13 cellular contexts compared by ENCODE assay signal in genomic region chr9:136576269-136576626, GRCh38. TPM values are rescaled to one million over a fixed set of nuclear protein-coding genes. Genes with fewer than 3 reads are reported as not detected.
DNase-seq lines count a peak whose midpoint lies in the region; ATAC-seq, FAIRE-seq and TF ChIP-seq lines count a peak whose summit lies in the region.
"Had no signal": no experiment of that assay in that cellular context is flagged by ENCODE, and none has a peak within 500 bp of the region (broad histone marks: within the 10 kb centered on the region; RNA-seq: fewer than 3 reads in every experiment).

No MANE protein-coding gene starts in this region.

- TF ChIP-seq EP300 in suprapubic skin (IDR thresholded peaks at IDR 0.05): no peak

- no peaks in the 10 kb centered on the region for H3K27me3 ChIP-seq in heart left ventricle
- H3K27me3 ChIP-seq in left ventricle myocardium inferior (ENCODE audit: low read depth): no peaks in the 10 kb centered on the region
- H3K27me3 ChIP-seq in left lung: peaks cover 0 to 9% of the 10 kb centered on the region in 2 donors
- no peaks in the 10 kb centered on the region for H3K27me3 ChIP-seq in suprapubic skin

- H3K4me3 ChIP-seq in heart left ventricle: no peak overlapping the region
- no peak overlapping the region for H3K4me3 ChIP-seq in left ventricle myocardium inferior
- no peak overlapping the region for H3K4me3 ChIP-seq in left lung
- H3K4me3 ChIP-seq in suprapubic skin: no peak overlapping the region
- H3K4me3 ChIP-seq: SK-N-MC had no signal

- WGBS in heart left ventricle, 4 donors: 61 to 73% (median 63%) methylated on average over 8 of the region's 8 CpGs
- 29% methylated on average over 6 of the region's 8 CpGs for WGBS in suprapubic skin

- ATAC-seq in heart left ventricle (peak; percentile 27 to 58 (median 51)), left lung (peak; percentile 84)
- peak; percentile 94 for ATAC-seq in activated T-helper 17 cell treated with anti-CD3 and anti-CD28 coated beads, Interleukin-2, amount 50 U/mL, for 72 hours (replicated peaks)

- TF ChIP-seq CTCF in heart left ventricle (IDR thresholded peaks at IDR 0.05): no peak
- no peak for TF ChIP-seq CTCF in left ventricle myocardium inferior (IDR thresholded peaks at IDR 0.05; ENCODE audit: borderline replicate concordance)
- TF ChIP-seq CTCF in left lung (IDR thresholded peaks at IDR 0.05): no peak
- TF ChIP-seq CTCF in suprapubic skin (IDR thresholded peaks at IDR 0.05): no peak

- intact Hi-C loops in heart left ventricle (cut with DNase I) (loop anchor here in 1 of 10 donors (5.0 kb wide), 1 partner anchor 46 kb away; no protein-coding TSS in a partner anchor), left ventricle myocardium inferior (cut with micrococcal nuclease) (no loop called here), left lung (cut with DNase I) (no loop called here)

- TF ChIP-seq POLR2A in heart left ventricle (IDR thresholded peaks at IDR 0.05): no peak
- TF ChIP-seq POLR2A in suprapubic skin (IDR thresholded peaks at IDR 0.05): no peak

- H3K27me3 Mint-ChIP-seq in activated T-helper 17 cell treated with anti-CD3 and anti-CD28 coated beads, Interleukin-2, amount 50 U/mL, for 72 hours: no peaks in the 10 kb centered on the region
- H3K27me3 Mint-ChIP-seq: CD8-positive, alpha-beta memory T cell had no signal

- FAIRE-seq in urothelium cell line (lab: Jason Lieb, UNC): no peak

- H3K4me1 Mint-ChIP-seq in activated T-helper 17 cell treated with anti-CD3 and anti-CD28 coated beads, Interleukin-2, amount 50 U/mL, for 72 hours: peaks cover 5% of the 10 kb centered on the region

- H3K9me3 ChIP-seq in heart left ventricle: no peaks in the 10 kb centered on the region
- H3K9me3 ChIP-seq in left ventricle myocardium inferior (replicated peaks): no peaks in the 10 kb centered on the region
- H3K9me3 ChIP-seq in left lung: no peaks in the 10 kb centered on the region
- H3K9me3 ChIP-seq in suprapubic skin: no peaks in the 10 kb centered on the region

- no peaks in the 10 kb centered on the region for H3K36me3 Mint-ChIP-seq in activated T-helper 17 cell treated with anti-CD3 and anti-CD28 coated beads, Interleukin-2, amount 50 U/mL, for 72 hours (ENCODE audit: low read depth)

- DNase-seq in heart left ventricle: peak in 2 of 5 donors; percentile 68 to 74
- no peak for DNase-seq in left ventricle myocardium inferior
- peak in 1 of 2 donors; percentile 87 for DNase-seq in left lung
- peak; percentile 58 for DNase-seq in urothelium cell line (ENCODE audit: low spot score)
- no peak for DNase-seq in cortex of kidney (lab: John Stamatoyannopoulos, UW)
- DNase-seq in epidermal melanocyte (ENCODE audit: insufficient read length, low spot score): no peak
- DNase-seq in suprapubic skin (ENCODE audit: low spot score in 2 of 2): no peak
- DNase-seq: CD8-positive, alpha-beta memory T cell; NCI-H1048; stimulated activated CD4-positive, alpha-beta T cell treated with anti-CD3 and anti-CD28 coated beads, Interleukin-4, amount 100 ng/mL, for 1 hour had no signal

- H3K4me1 ChIP-seq in heart left ventricle (peaks cover 8 to 47% (median 30%) of the 10 kb centered on the region in 12 donors), left ventricle myocardium inferior (peaks cover 63% of the 10 kb centered on the region), left lung (peaks cover 7 to 38% of the 10 kb centered on the region in 2 donors), suprapubic skin (peaks cover 28% of the 10 kb centered on the region)

- H3K4me3 Mint-ChIP-seq in activated T-helper 17 cell treated with anti-CD3 and anti-CD28 coated beads, Interleukin-2, amount 50 U/mL, for 72 hours: no peak overlapping the region
- H3K4me3 Mint-ChIP-seq: activated T-helper 1 cell treated with anti-CD3 and anti-CD28 coated beads, Interleukin-12 subunit alpha, Interleukin-12 subunit beta, Interleukin-2, Interleukin-4 antibody, amounts not matched to agents 30 ng/mL and 10 ng/mL and 1 ng/mL, durations not matched to agents 14 hours and 24 hours and 36 hours; CD8-positive, alpha-beta memory T cell had no signal

- H3K27ac Mint-ChIP-seq in activated T-helper 17 cell treated with anti-CD3 and anti-CD28 coated beads, Interleukin-2, amount 50 U/mL, for 72 hours: no peak overlapping the region
- H3K27ac Mint-ChIP-seq: activated T-helper 1 cell treated with anti-CD3 and anti-CD28 coated beads, Interleukin-12 subunit alpha, Interleukin-12 subunit beta, Interleukin-2, Interleukin-4 antibody, amounts not matched to agents 30 ng/mL and 10 ng/mL and 1 ng/mL, durations not matched to agents 14 hours and 24 hours and 36 hours had no signal

- H3K36me3 ChIP-seq in heart left ventricle: no peaks in the 10 kb centered on the region
- no peaks in the 10 kb centered on the region for H3K36me3 ChIP-seq in left ventricle myocardium inferior
- no peaks in the 10 kb centered on the region for H3K36me3 ChIP-seq in left lung
- no peaks in the 10 kb centered on the region for H3K36me3 ChIP-seq in suprapubic skin

- H3K27ac ChIP-seq in heart left ventricle (no peak overlapping the region), left ventricle myocardium inferior (replicated peaks) (no peak overlapping the region), left lung (no peak overlapping the region), suprapubic skin (no peak overlapping the region)
- H3K27ac ChIP-seq: SK-N-MC had no signal

- no peaks in the 10 kb centered on the region for H3K9me3 Mint-ChIP-seq in activated T-helper 17 cell treated with anti-CD3 and anti-CD28 coated beads, Interleukin-2, amount 50 U/mL, for 72 hours
- H3K9me3 Mint-ChIP-seq: activated T-helper 1 cell treated with anti-CD3 and anti-CD28 coated beads, Interleukin-12 subunit alpha, Interleukin-12 subunit beta, Interleukin-2, Interleukin-4 antibody, amounts not matched to agents 30 ng/mL and 10 ng/mL and 1 ng/mL, durations not matched to agents 14 hours and 24 hours and 36 hours; CD8-positive, alpha-beta memory T cell had no signal

RNA-seq across cellular contexts. Expression of gene NOTCH1, which starts 30.4 kb away (rescaled TPM):
- total RNA-seq in heart left ventricle (10 to 100 TPM; 12.1 to 47.3 (median 22.1) TPM), left ventricle myocardium inferior (17.6 TPM), left lung (100 to 1,000 TPM in 1 of 2 donors, 10 to 100 TPM in 1; 65.1 to 102 TPM), suprapubic skin (100 to 1,000 TPM in 3 of 4 donors, 10 to 100 TPM in 1; 71.0 to 160 (median 114) TPM)
- polyA plus RNA-seq in heart left ventricle: 10 to 100 TPM in 1 of 2 donors, 1 to 10 TPM in 1; 8.0 to 12.1 TPM
- total RNA-seq in activated T-helper 17 cell treated with anti-CD3 and anti-CD28 coated beads, Interleukin-2, amount 50 U/mL, for 72 hours: 10 to 100 TPM; 63.8 to 65.9 TPM
